ENCODE assay signal across 8 cellular contexts in genomic region chr20:34538671-34539123, GRCh38. TPM values are rescaled to one million over a fixed set of nuclear protein-coding genes. Genes with fewer than 3 reads are reported as not detected.
DNase-seq lines count a peak whose midpoint lies in the region; ATAC-seq, FAIRE-seq and TF ChIP-seq lines count a peak whose summit lies in the region.

No MANE protein-coding gene starts in this region.

- peaks cover 34 to 59% of the 10 kb centered on the region in 2 donors for H3K36me3 Mint-ChIP-seq in CD4-positive, alpha-beta memory T cell

- no peaks in the 10 kb centered on the region for H3K9me3 ChIP-seq in CD4-positive, alpha-beta memory T cell (ENCODE audit: control insufficient read depth in 1 of 2, low read length in 2 of 2)
- H3K9me3 ChIP-seq in GM12878 (replicated peaks; ENCODE audit: control insufficient read depth, insufficient read depth, low read length): no peaks in the 10 kb centered on the region

- H3K4me3 Mint-ChIP-seq in CD4-positive, alpha-beta memory T cell: no peak overlapping the region

- POLR2A ChIA-PET in CD4-positive, alpha-beta memory T cell (lab: Charles Lee; ENCODE audit: partially characterized antibody): interaction anchor here (0.7 to 1.9 kb wide), 3 partner anchors 22 to 231 kb away, joined by 3 to 8 read pairs (median 5); partner anchors contain the start of gene DYNLRB1
- POLR2A ChIA-PET in GM12878 (lab: Charles Lee): interaction anchor here (0.6 kb wide), 1 partner anchor 231 kb away, joined by 3 read pairs; no protein-coding TSS in a partner anchor

- SMC1A ChIA-PET in GM12878 (lab: Charles Lee; ENCODE audit: uncharacterized antibody, unreplicated experiment): interaction anchor here (0.7 to 5.7 kb wide), 8 partner anchors 8 to 230 kb away, joined by 3 to 50 read pairs (median 4); partner anchors contain the start of gene TP53INP2

- intact Hi-C loops in CD4-positive, alpha-beta memory T cell (cut with micrococcal nuclease): loop anchor here (1.0 kb wide), 2 partner anchors 170 to 231 kb away; no protein-coding TSS in a partner anchor
- intact Hi-C loops in GM12878 (cut with micrococcal nuclease; ENCODE audit: unreplicated experiment): loop anchor here (1.0 to 5.0 kb wide), 2 partner anchors 170 to 229 kb away; no protein-coding TSS in a partner anchor

- H3K79me2 ChIP-seq in GM12878 (ENCODE audit: control insufficient read depth, insufficient read depth, low read length): no peaks in the 10 kb centered on the region

- H2AFZ ChIP-seq in GM12878 (ENCODE audit: control insufficient read depth, low read depth, low read length): no peak overlapping the region

- H3K27me3 ChIP-seq in CD4-positive, alpha-beta memory T cell (ENCODE audit: insufficient read depth, low read length): no peaks in the 10 kb centered on the region
- H3K27me3 ChIP-seq in GM12878 (replicated peaks in 1 of 2; ENCODE audit: control insufficient read depth in 2 of 2, insufficient read depth in 2 of 2, low read length in 1 of 2): no peaks in the 10 kb centered on the region

- H3K9ac ChIP-seq in GM12878 (ENCODE audit: control insufficient read depth, insufficient read depth, low read length): no peak overlapping the region

- TF ChIP-seq EP300 in GM12878 (IDR thresholded peaks at IDR 0.05; ENCODE audit: borderline replicate concordance in 1 of 2, control insufficient read depth in 1 of 2, low read depth in 2 of 2, low read length in 2 of 2): no peak

- no peaks in the 10 kb centered on the region for H3K27me3 Mint-ChIP-seq in CD4-positive, alpha-beta memory T cell

- in situ Hi-C loops in GM12878 (cut with MboI): loop anchor here (5.0 kb wide), 1 partner anchor 229 kb away; no protein-coding TSS in a partner anchor

- no peaks in the 10 kb centered on the region for H3K9me3 Mint-ChIP-seq in CD4-positive, alpha-beta memory T cell

- H3K4me2 ChIP-seq in GM12878 (ENCODE audit: control insufficient read depth, insufficient read depth): no peak overlapping the region

- H3K36me3 ChIP-seq in CD4-positive, alpha-beta memory T cell (ENCODE audit: insufficient read depth, low read length): peaks cover 35% of the 10 kb centered on the region
- H3K36me3 ChIP-seq in GM12878 (ENCODE audit: control insufficient read depth in 2 of 2, insufficient read depth in 2 of 2, low read length in 1 of 2): peaks cover 18 to 28% of the 10 kb centered on the region in 2 experiments; a peak in 3 of 4 replicates

- H3K4me3 ChIP-seq in CD4-positive, alpha-beta memory T cell (ENCODE audit: low read length in 2 of 2): no peak overlapping the region
- H3K4me3 ChIP-seq in GM12878: no peak overlapping the region

- no peak for TF ChIP-seq POLR2A in GM12878 (IDR thresholded peaks at IDR 0.05; ENCODE audit: low read depth, low read length)

- H3K4me1 Mint-ChIP-seq in CD4-positive, alpha-beta memory T cell: peaks cover 20 to 43% (median 33%) of the 10 kb centered on the region in 4 donors

- 47% methylated on average over 5 of the region's 5 CpGs for WGBS in GM12878 (ENCODE audit: insufficient coverage, insufficient replicate concordance, low lambda C conversion rate, missing lambda C conversion rate)

- peak; percentile 93 for FAIRE-seq in GM12878 (lab: Jason Lieb, UNC)

- RAD21 ChIA-PET in GM12878 (lab: Charles Lee; ENCODE audit: unreplicated experiment): interaction anchor here (0.6 to 5.7 kb wide), 9 partner anchors 21 to 348 kb away, joined by 3 to 35 read pairs (median 5); no protein-coding TSS in a partner anchor

- H4K20me1 ChIP-seq in GM12878 (ENCODE audit: control insufficient read depth, insufficient read depth): no peaks in the 10 kb centered on the region

- H3K27ac Mint-ChIP-seq in CD4-positive, alpha-beta memory T cell: peak overlapping the region; percentile 29 to 73 (median 63)

- BruUV-seq in GM12878 (replicated peaks; lab: Mats Ljungman, UMichigan): no TSS peak

- TF ChIP-seq RAD21 in GM12878 (IDR thresholded peaks at IDR 0.05; ENCODE audit: insufficient read depth, low read depth, low read length): peak; percentile 69

- H3K27ac ChIP-seq in CD4-positive, alpha-beta memory T cell (ENCODE audit: low read depth, low read length): no peak overlapping the region
- no peak overlapping the region for H3K27ac ChIP-seq in GM12878 (ENCODE audit: control insufficient read depth, insufficient read depth)

- peak; percentile 78 to 92 (median 88) for TF ChIP-seq CTCF in GM12878 (IDR thresholded peaks at IDR 0.05 in 2 of 3, conservative IDR thresholded peaks at IDR 0.05 in 1 of 3; ENCODE audit: control insufficient read depth in 2 of 3, extremely low read depth in 1 of 3, insufficient read depth in 1 of 3, low read depth in 3 of 3, low read length in 3 of 3)

- ATAC-seq in GM12878 (peak; percentile 85), HG02981 (IDR thresholded peaks at IDR 0.05; ENCODE audit: unreplicated experiment) (no peak)

- H3K4me1 ChIP-seq in CD4-positive, alpha-beta memory T cell (ENCODE audit: insufficient read depth, low read length): peaks cover 34% of the 10 kb centered on the region
- H3K4me1 ChIP-seq in GM12878 (ENCODE audit: control insufficient read depth, insufficient read depth, low read length): peaks cover 4% of the 10 kb centered on the region; the same call in 1 of the 2 replicates

- CTCF ChIA-PET in CD4-positive, alpha-beta memory T cell (lab: Charles Lee; ENCODE audit: partially characterized antibody): interaction anchor here (0.6 to 10.0 kb wide), 23 partner anchors 8 to 240 kb away, joined by 3 to 148 read pairs (median 4); partner anchors contain the start of genes DYNLRB1, MAP1LC3A and TP53INP2
- CTCF ChIA-PET in GM12878 (lab: Yijun Ruan, JAX): interaction anchor here (0.5 to 5.7 kb wide), 26 partner anchors 8 to 837 kb away, joined by 3 to 93 read pairs (median 4); partner anchors contain the start of genes DYNLRB1 and TP53INP2

- DNase-seq in CD4-positive, alpha-beta memory T cell: peak in 3 of 5 donors; percentile 41 to 50 (median 47)
- DNase-seq in HT-29 (ENCODE audit: low spot score) (peak; percentile 79), T follicular helper cell (ENCODE audit: low read depth) (peak; percentile 35), GM12878 (ENCODE audit: low read depth, low spot score) (no peak), islet precursor cell (peak; percentile 71), SHP77 treated with DMSO at 0.1 percent for 48 hours (lab: John Stamatoyannopoulos, UW) (no peak)
- peak; percentile 36 for DNase-seq in stimulated activated CD8-positive, alpha-beta memory T cell treated with anti-CD3 and anti-CD28 coated beads, Interleukin-12 subunit alpha, Interleukin-12 subunit beta, amount 100 ng/mL, for 1 hour (ENCODE audit: low read depth)

TF ChIP-seq in GM12878, 131 proteins besides CTCF, POLR2A, EP300 and RAD21:
- peak; percentile 66 for TF ChIP-seq YY1 (IDR thresholded peaks at IDR 0.05; ENCODE audit: low read depth, low read length)
- peak; percentile 84 for TF ChIP-seq SMC3 (IDR thresholded peaks at IDR 0.05; ENCODE audit: borderline replicate concordance, low read length)
- TF ChIP-seq NR2F1 (conservative IDR thresholded peaks at IDR 0.05): peak; percentile 72
- TF ChIP-seq ETV6 (conservative IDR thresholded peaks at IDR 0.05 in 1 of 2, IDR thresholded peaks at IDR 0.05 in 1 of 2; ENCODE audit: borderline replicate concordance in 1 of 2, low read depth in 1 of 2): no peak

RNA-seq across cellular contexts. Expression of gene MAP1LC3A, which starts 19.8 kb away (rescaled TPM):
- 1 to 10 TPM; 2.1 to 2.8 TPM for total RNA-seq in CD4-positive, alpha-beta memory T cell
- polyA plus RNA-seq in CD4-positive, alpha-beta memory T cell: 1 to 10 TPM; 3.7 to 7.9 TPM
- 9.3 and 12.6 TPM in 2 replicates for total RNA-seq in HT-29 (2014; rRNA removed; shearing (Covaris generic))
- not detected in 2 replicates for total RNA-seq in GM12878 (2013; cell fraction: nucleolus; rRNA removed)
- total RNA-seq in GM12878 (2014; rRNA removed) (0.16 and 1.1 TPM in 2 replicates), GM12878 (2014; rRNA removed; fragmentation: Illumina TruSeq; extraction: Trizol) (0.27 TPM in 1 of 2 replicates, not detected in the other), GM12878 (2021) (0.44 and 0.69 TPM in 2 replicates)
- polyA plus RNA-seq in GM12878 (2011; ENCODE audit: low read depth): 0.45 TPM
- polyA plus RNA-seq in GM12878 (2011; rRNA removed) (not detected in 2 replicates), GM12878 (2014; fragmentation: Illumina TruSeq; extraction: Trizol) (not detected in 2 replicates), GM12878 (2014; fragmentation: Nextera tagmentation; extraction: Ambion mirVana) (not detected), GM12878 (2014; rRNA removed) (0.35 and 0.60 TPM in 2 replicates), GM12878 (2016; fragmentation: Nextera tagmentation; extraction: Ambion mirVana) (1 to 10 TPM in 1 of 2 experiments, under 1 TPM in 1; 0.33 to 1.2 TPM)
- polyA plus RNA-seq in GM12878 (2011; cell fraction: cytosol; rRNA removed): 0.07 and 0.15 TPM in 2 replicates
- 0.36 and 0.45 TPM in 2 replicates for polyA plus RNA-seq in GM12878 (2011; cell fraction: nucleus; rRNA removed)
- polyA plus RNA-seq in GM12878 (2012): 1.5 and 2.5 TPM in 2 replicates
- not detected in 2 replicates for polyA minus RNA-seq in GM12878 (2011; rRNA and poly(A)+ RNA removed)
- polyA minus RNA-seq in GM12878 (2011; cell fraction: cytosol; rRNA and poly(A)+ RNA removed): not detected in 2 replicates
- not detected in 2 replicates for polyA minus RNA-seq in GM12878 (2011; cell fraction: nucleus; rRNA and poly(A)+ RNA removed)

RNA-seq across cellular contexts. Expression of gene DYNLRB1, which starts 22.5 kb away (rescaled TPM):
- 10 to 100 TPM; 75.5 to 81.0 TPM for total RNA-seq in CD4-positive, alpha-beta memory T cell
- polyA plus RNA-seq in CD4-positive, alpha-beta memory T cell: 100 to 1,000 TPM; 237 to 311 TPM
- 392 and 436 TPM in 2 replicates for total RNA-seq in HT-29 (2014; rRNA removed; shearing (Covaris generic))
- total RNA-seq in GM12878 (2013; cell fraction: nucleolus; rRNA removed): 25.4 and 25.5 TPM in 2 replicates
- total RNA-seq in GM12878 (2014; rRNA removed) (114 and 129 TPM in 2 replicates), GM12878 (2014; rRNA removed; fragmentation: Illumina TruSeq; extraction: Trizol) (132 and 149 TPM in 2 replicates), GM12878 (2021) (87.9 and 92.5 TPM in 2 replicates)
- 405 TPM for polyA plus RNA-seq in GM12878 (2011; ENCODE audit: low read depth)
- polyA plus RNA-seq in GM12878 (2011; rRNA removed) (81.4 and 135 TPM in 2 replicates), GM12878 (2014; fragmentation: Illumina TruSeq; extraction: Trizol) (250 and 313 TPM in 2 replicates), GM12878 (2014; fragmentation: Nextera tagmentation; extraction: Ambion mirVana) (100 to 1,000 TPM; 185 to 189 TPM), GM12878 (2014; rRNA removed) (97.9 and 123 TPM in 2 replicates), GM12878 (2016; fragmentation: Nextera tagmentation; extraction: Ambion mirVana) (100 to 1,000 TPM; 171 to 194 TPM)
- polyA plus RNA-seq in GM12878 (2011; cell fraction: cytosol; rRNA removed): 130 and 201 TPM in 2 replicates
- polyA plus RNA-seq in GM12878 (2011; cell fraction: nucleus; rRNA removed): 70.6 and 108 TPM in 2 replicates
- 190 and 213 TPM in 2 replicates for polyA plus RNA-seq in GM12878 (2012)
- 88.9 and 125 TPM in 2 replicates for polyA minus RNA-seq in GM12878 (2011; rRNA and poly(A)+ RNA removed)
- polyA minus RNA-seq in GM12878 (2011; cell fraction: cytosol; rRNA and poly(A)+ RNA removed): 30.5 and 33.1 TPM in 2 replicates
- polyA minus RNA-seq in GM12878 (2011; cell fraction: nucleus; rRNA and poly(A)+ RNA removed): 20.2 and 32.2 TPM in 2 replicates

Comparison
In these comparisons a context has a peak if more than half of its experiments do, and no peak if none do; other contexts are left out.
1. DNase-seq: peak in CD4-positive, alpha-beta memory T cell (3 of 5), HT-29 (single experiment), T follicular helper cell (single experiment), islet precursor cell (single experiment) and stimulated activated CD8-positive, alpha-beta memory T cell treated with anti-CD3 and anti-CD28 coated beads, Interleukin-12 subunit alpha, Interleukin-12 subunit beta, amount 100 ng/mL, for 1 hour (single experiment); none in GM12878 (single experiment) and SHP77 treated with DMSO at 0.1 percent for 48 hours (single experiment).